ENCODE assay signal across 15 cellular contexts in the genomic region with DNA sequence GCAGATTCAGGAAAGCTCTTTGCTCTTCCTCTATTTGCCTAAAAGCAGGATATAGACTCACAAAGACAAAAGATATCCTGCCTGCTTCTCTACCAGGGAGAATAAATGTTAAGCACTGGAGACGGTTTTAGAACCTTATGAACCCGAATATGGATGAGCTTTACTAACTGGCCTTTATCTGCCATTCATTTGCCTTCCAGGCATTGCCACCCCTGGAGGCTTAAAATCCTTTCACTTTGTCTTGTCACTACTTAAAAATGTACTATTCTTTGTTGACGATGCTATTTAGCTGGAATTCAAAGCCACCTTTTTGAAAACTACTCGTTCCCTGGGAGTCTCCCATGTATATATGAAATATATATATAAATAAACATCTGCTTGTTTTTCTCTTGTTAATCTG. TPM values are rescaled to one million over a fixed set of nuclear protein-coding genes. Genes with fewer than 3 reads are reported as not detected.
DNase-seq lines count a peak whose midpoint lies in the region; ATAC-seq and TF ChIP-seq lines count a peak whose summit lies in the region.
"Had no signal": no experiment of that assay in that cellular context is flagged by ENCODE, and none has a peak within 500 bp of the region (broad histone marks: within the 10 kb centered on the region; RNA-seq: fewer than 3 reads in every experiment).

No MANE protein-coding gene starts in this region.

- H2AFZ ChIP-seq in GM23338 (no peak overlapping the region), neuronal stem cell (ENCODE audit: low read length) (peak overlapping the region; percentile 86)

- peak overlapping the region; percentile 74 for H3K27ac Mint-ChIP-seq in GM23338
- peak overlapping the region; percentile 91 for H3K27ac Mint-ChIP-seq in endothelial cell (ENCODE audit: unreplicated experiment)
- no peak overlapping the region for H3K27ac Mint-ChIP-seq in activated naive CD4-positive, alpha-beta T cell treated with anti-CD3 and anti-CD28 coated beads, Interleukin-2, amount 50 U/mL, for 72 hours

- ATAC-seq in GM23338: peak; percentile 59; the same call in 2 of the 3 replicates
- no peak for ATAC-seq in activated naive CD4-positive, alpha-beta T cell treated with anti-CD3 and anti-CD28 coated beads, Interleukin-2, amount 50 U/mL, for 72 hours

- no peaks in the 10 kb centered on the region for H3F3A ChIP-seq in GM23338 (replicated peaks; ENCODE audit: low read depth)

- H3K36me3 Mint-ChIP-seq in GM23338 (ENCODE audit: low read depth) (no peaks in the 10 kb centered on the region), endothelial cell (ENCODE audit: low read depth, unreplicated experiment) (no peaks in the 10 kb centered on the region)
- no peaks in the 10 kb centered on the region for H3K36me3 Mint-ChIP-seq in activated naive CD4-positive, alpha-beta T cell treated with anti-CD3 and anti-CD28 coated beads, Interleukin-2, amount 50 U/mL, for 72 hours

- H3K4me2 ChIP-seq in GM23338 (no peak overlapping the region), neuronal stem cell (ENCODE audit: insufficient read depth, low read length, poor library complexity, severe bottlenecking) (no peak overlapping the region)
- H3K4me2 ChIP-seq: BLaER1 had no signal

- DNase-seq in GM23338 (ENCODE audit: low spot score) (peak; percentile 33), NCI-H226 (peak; percentile 7), endothelial cell (ENCODE audit: low spot score) (no peak), neuronal stem cell (ENCODE audit: low spot score) (no peak), occipital lobe (lab: John Stamatoyannopoulos, UW) (no peak), NCI-H82 treated with DMSO at 0.1 percent for 48 hours (lab: John Stamatoyannopoulos, UW; ENCODE audit: unreplicated experiment) (no peak)
- DNase-seq in activated naive CD4-positive, alpha-beta T cell treated with anti-CD3 and anti-CD28 coated beads, Interleukin-2, amount 50 U/mL, for 72 hours (ENCODE audit: low spot score in 2 of 2): no peak
- DNase-seq: CD8-positive, alpha-beta memory T cell; HCEC 1CT; NCI-H146; NCI-H774; Peyer's patch; SIG-M5 had no signal

- H3K4me3 Mint-ChIP-seq in GM23338 (no peak overlapping the region), endothelial cell (ENCODE audit: unreplicated experiment) (peak overlapping the region; percentile 10)
- H3K4me3 Mint-ChIP-seq: CD8-positive, alpha-beta memory T cell had no signal

- H3K9ac ChIP-seq in neuronal stem cell (ENCODE audit: low read depth, low read length, poor library complexity): no peak overlapping the region
- H3K9ac ChIP-seq: BLaER1 had no signal

- no peak overlapping the region for H4K91ac ChIP-seq in neuronal stem cell (ENCODE audit: low read depth, low read length, poor library complexity)

- no peaks in the 10 kb centered on the region for H3K9me3 ChIP-seq in neuronal stem cell (replicated peaks in 1 of 2; ENCODE audit: control insufficient read depth in 2 of 2, insufficient read depth in 1 of 2, low read depth in 1 of 2, low read length in 2 of 2)
- H3K9me3 ChIP-seq: BLaER1, Peyer's patch had no signal

- no peak overlapping the region for H2BK12ac ChIP-seq in neuronal stem cell (ENCODE audit: low read length)

- H3K36me3 ChIP-seq in GM23338 (ENCODE audit: insufficient read depth) (no peaks in the 10 kb centered on the region), neuronal stem cell (replicated peaks in 1 of 2; ENCODE audit: control insufficient read depth in 2 of 2, insufficient read depth in 2 of 2, low read length in 2 of 2) (no peaks in the 10 kb centered on the region)
- H3K36me3 ChIP-seq: BLaER1, Peyer's patch had no signal

- no CpG with 5 or more reads among the region's 4 CpGs for WGBS in neuronal stem cell (ENCODE audit: extremely low coverage in 2 of 2, insufficient read length in 2 of 2, insufficient replicate concordance in 1 of 2), 2 donors

- no peak overlapping the region for H2BK5ac ChIP-seq in neuronal stem cell (ENCODE audit: low read length)

- H3K79me1 ChIP-seq in neuronal stem cell (ENCODE audit: low read depth, low read length): no peaks in the 10 kb centered on the region

- peaks cover 13% of the 10 kb centered on the region for H3K4me1 ChIP-seq in GM23338 (ENCODE audit: insufficient read depth)
- peaks cover 0 to 4% of the 10 kb centered on the region in 2 donors for H3K4me1 ChIP-seq in neuronal stem cell (ENCODE audit: control insufficient read depth in 2 of 2, insufficient read depth in 1 of 2, low read depth in 1 of 2, low read length in 2 of 2)
- H3K4me1 ChIP-seq: Peyer's patch had no signal

- no peak overlapping the region for H3K23ac ChIP-seq in neuronal stem cell (ENCODE audit: low read depth, low read length, poor library complexity)

- 0 out of 3 replicates have a peak, but pooled peaks cover 2% of the 10 kb centered on the region for H3K9me3 Mint-ChIP-seq in GM23338
- no peaks in the 10 kb centered on the region for H3K9me3 Mint-ChIP-seq in endothelial cell (ENCODE audit: unreplicated experiment)
- peaks cover 0 to 5% of the 10 kb centered on the region in 2 donors for H3K9me3 Mint-ChIP-seq in activated naive CD4-positive, alpha-beta T cell treated with anti-CD3 and anti-CD28 coated beads, Interleukin-2, amount 50 U/mL, for 72 hours

- TF ChIP-seq CTCF in GM23338 (conservative IDR thresholded peaks at IDR 0.05; ENCODE audit: low read depth in 2 of 2) (no peak), endothelial cell (IDR thresholded peaks at IDR 0.05; ENCODE audit: unreplicated experiment) (no peak)

- no peak overlapping the region for H3K14ac ChIP-seq in neuronal stem cell (ENCODE audit: low read length)

- no peak overlapping the region for H2BK120ac ChIP-seq in neuronal stem cell (ENCODE audit: low read depth, low read length)

- H3K18ac ChIP-seq in neuronal stem cell (ENCODE audit: low read length): no peak overlapping the region

- no peaks in the 10 kb centered on the region for H4K20me1 ChIP-seq in GM23338 (replicated peaks; ENCODE audit: insufficient read depth)
- H4K20me1 ChIP-seq: BLaER1 had no signal

- no peak overlapping the region for H2BK15ac ChIP-seq in neuronal stem cell (ENCODE audit: low read length)

- no peak overlapping the region for H3K4me3 ChIP-seq in GM23338
- H3K4me3 ChIP-seq in neuronal stem cell (ENCODE audit: low read length in 2 of 2): no peak overlapping the region
- H3K4me3 ChIP-seq: BLaER1, Peyer's patch had no signal

- H3K27ac ChIP-seq in GM23338 (ENCODE audit: low read depth): 0 out of 2 replicates have a peak overlapping the region, but pooled peaks have one; percentile 33
- H3K27ac ChIP-seq in neuronal stem cell (replicated peaks; ENCODE audit: low read length): no peak overlapping the region
- H3K27ac ChIP-seq: BLaER1, Peyer's patch had no signal

- H3K9me2 ChIP-seq in GM23338 (ENCODE audit: insufficient read depth): no peaks in the 10 kb centered on the region

- H3K79me2 ChIP-seq in GM23338 (replicated peaks; ENCODE audit: insufficient read depth): no peaks in the 10 kb centered on the region

- no peak overlapping the region for H2AK5ac ChIP-seq in neuronal stem cell (ENCODE audit: low read depth, low read length)

- no peaks in the 10 kb centered on the region for H3K27me3 ChIP-seq in GM23338 (ENCODE audit: insufficient read depth)
- H3K27me3 ChIP-seq in neuronal stem cell (ENCODE audit: control insufficient read depth in 3 of 3, insufficient read depth in 3 of 3, low read depth in 1 of 3, low read length in 3 of 3): no peaks in the 10 kb centered on the region
- H3K27me3 ChIP-seq: BLaER1, Peyer's patch had no signal

- H3K27me3 Mint-ChIP-seq in GM23338 (ENCODE audit: insufficient read depth, low read depth, poor library complexity) (no peaks in the 10 kb centered on the region), endothelial cell (ENCODE audit: unreplicated experiment) (no peaks in the 10 kb centered on the region)

- peaks cover 21% of the 10 kb centered on the region for H3K4me1 Mint-ChIP-seq in GM23338
- peaks cover 21% of the 10 kb centered on the region for H3K4me1 Mint-ChIP-seq in endothelial cell (ENCODE audit: unreplicated experiment)
- H3K4me1 Mint-ChIP-seq: CD8-positive, alpha-beta memory T cell had no signal

- H4K8ac ChIP-seq in neuronal stem cell (ENCODE audit: low read depth, low read length): no peak overlapping the region

- no peak overlapping the region for H3K4ac ChIP-seq in neuronal stem cell (ENCODE audit: low read length)

TF ChIP-seq in GM23338, 12 proteins besides CTCF, POLR2A, EP300 and RAD21 (continues in another document):
- TF ChIP-seq, protein P1, sequence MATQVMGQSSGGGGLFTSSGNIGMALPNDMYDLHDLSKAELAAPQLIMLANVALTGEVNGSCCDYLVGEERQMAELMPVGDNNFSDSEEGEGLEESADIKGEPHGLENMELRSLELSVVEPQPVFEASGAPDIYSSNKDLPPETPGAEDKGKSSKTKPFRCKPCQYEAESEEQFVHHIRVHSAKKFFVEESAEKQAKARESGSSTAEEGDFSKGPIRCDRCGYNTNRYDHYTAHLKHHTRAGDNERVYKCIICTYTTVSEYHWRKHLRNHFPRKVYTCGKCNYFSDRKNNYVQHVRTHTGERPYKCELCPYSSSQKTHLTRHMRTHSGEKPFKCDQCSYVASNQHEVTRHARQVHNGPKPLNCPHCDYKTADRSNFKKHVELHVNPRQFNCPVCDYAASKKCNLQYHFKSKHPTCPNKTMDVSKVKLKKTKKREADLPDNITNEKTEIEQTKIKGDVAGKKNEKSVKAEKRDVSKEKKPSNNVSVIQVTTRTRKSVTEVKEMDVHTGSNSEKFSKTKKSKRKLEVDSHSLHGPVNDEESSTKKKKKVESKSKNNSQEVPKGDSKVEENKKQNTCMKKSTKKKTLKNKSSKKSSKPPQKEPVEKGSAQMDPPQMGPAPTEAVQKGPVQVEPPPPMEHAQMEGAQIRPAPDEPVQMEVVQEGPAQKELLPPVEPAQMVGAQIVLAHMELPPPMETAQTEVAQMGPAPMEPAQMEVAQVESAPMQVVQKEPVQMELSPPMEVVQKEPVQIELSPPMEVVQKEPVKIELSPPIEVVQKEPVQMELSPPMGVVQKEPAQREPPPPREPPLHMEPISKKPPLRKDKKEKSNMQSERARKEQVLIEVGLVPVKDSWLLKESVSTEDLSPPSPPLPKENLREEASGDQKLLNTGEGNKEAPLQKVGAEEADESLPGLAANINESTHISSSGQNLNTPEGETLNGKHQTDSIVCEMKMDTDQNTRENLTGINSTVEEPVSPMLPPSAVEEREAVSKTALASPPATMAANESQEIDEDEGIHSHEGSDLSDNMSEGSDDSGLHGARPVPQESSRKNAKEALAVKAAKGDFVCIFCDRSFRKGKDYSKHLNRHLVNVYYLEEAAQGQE (IDR thresholded peaks at IDR 0.05; ENCODE audit: unreplicated experiment): no peak
- no peak for TF ChIP-seq CREB1 (CRISPR knock-in tag; IDR thresholded peaks at IDR 0.05; ENCODE audit: low read depth)

RNA-seq across cellular contexts. Expression of a gene that starts 23.2 kb away (rescaled TPM):
- 0.39 and 0.45 TPM in 2 replicates for total RNA-seq in GM23338 (2014; rRNA removed; shearing (Covaris generic))
- polyA plus RNA-seq in GM23338 (2016; fragmentation: Nextera tagmentation; extraction: Ambion mirVana): 0.24 and 0.31 TPM in 2 replicates
- total RNA-seq in endothelial cell (ENCODE audit: unreplicated experiment) (1.3 TPM), occipital lobe (2.8 TPM)
- polyA plus RNA-seq in neuronal stem cell (2013, experiment 1 of 2): 0.13 TPM
- polyA plus RNA-seq in neuronal stem cell (2013, experiment 2 of 2): 0.12 TPM
- total RNA-seq in activated naive CD4-positive, alpha-beta T cell treated with anti-CD3 and anti-CD28 coated beads, Interleukin-2, amount 50 U/mL, for 72 hours: under 1 TPM in 1 of 2 donors, not detected in 1; 0.31 TPM
- total RNA-seq: HT1080 had no signal
- polyA plus RNA-seq: CD8-positive, alpha-beta memory T cell had no signal

Comparison
In these comparisons a context has a peak if more than half of its experiments do, and no peak if none do; other contexts are left out.
1. DNase-seq: peak in GM23338 (single experiment) and NCI-H226 (single experiment); none in endothelial cell (single experiment), neuronal stem cell (single experiment), activated naive CD4-positive, alpha-beta T cell treated with anti-CD3 and anti-CD28 coated beads, Interleukin-2, amount 50 U/mL, for 72 hours (0 of 2), occipital lobe (single experiment) and NCI-H82 treated with DMSO at 0.1 percent for 48 hours (single experiment).
2. H3K27ac Mint-ChIP-seq: peak in GM23338 (single experiment) and endothelial cell (single experiment); none in activated naive CD4-positive, alpha-beta T cell treated with anti-CD3 and anti-CD28 coated beads, Interleukin-2, amount 50 U/mL, for 72 hours (0 of 2).